Comparison of ENCODE assay signal across 8 cellular contexts in the genomic region with DNA sequence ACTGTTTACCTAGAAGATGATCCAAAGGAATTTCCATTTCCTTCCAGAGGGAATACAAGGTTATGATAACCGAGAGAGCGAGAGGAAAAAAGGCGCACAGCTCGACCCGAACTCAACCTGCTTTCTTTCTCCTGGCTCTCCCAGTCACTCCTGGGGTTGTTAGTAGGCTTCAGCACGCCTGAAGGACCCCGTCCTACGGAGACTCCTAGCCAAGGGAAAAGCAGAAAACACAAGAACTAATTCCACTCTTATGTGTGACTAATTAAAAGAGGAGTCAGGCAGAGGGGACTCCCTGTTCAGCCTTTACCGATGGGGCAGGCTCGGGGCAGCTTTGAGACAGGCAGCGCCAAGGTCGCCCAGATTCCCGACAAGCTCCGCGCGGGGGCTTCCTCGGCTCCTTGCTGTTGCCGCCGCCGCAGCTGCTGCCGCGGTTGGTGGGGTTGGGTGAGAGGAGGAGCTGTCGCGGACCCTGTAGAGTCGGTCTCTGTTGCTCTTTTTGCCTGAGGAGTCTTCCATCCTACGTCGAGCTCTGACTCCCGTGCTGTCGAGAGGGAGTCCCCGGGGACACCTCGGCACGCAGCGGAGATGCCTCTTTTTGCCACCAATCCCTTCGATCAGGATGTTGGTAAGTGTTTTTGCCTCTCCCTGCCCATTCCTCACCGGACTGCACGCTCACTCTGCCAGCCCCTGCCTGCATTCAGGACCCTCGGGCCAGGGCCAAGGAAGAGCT. TPM values are rescaled to one million over a fixed set of nuclear protein-coding genes. Genes with fewer than 3 reads are reported as not detected.
DNase-seq lines count a peak whose midpoint lies in the region; ATAC-seq, FAIRE-seq and TF ChIP-seq lines count a peak whose summit lies in the region.

A gene (plus strand): TSS at position 397 of the 730 bp plus-strand sequence. CDS start 189 bp downstream, at position 586.

- peaks cover 4% of the 10 kb centered on the region; the same call in 1 of the 2 replicates for H3K36me3 ChIP-seq in WERI-Rb-1
- H3K36me3 ChIP-seq in breast epithelium = no peaks in the 10 kb centered on the region
- H3K36me3 ChIP-seq in iPS-20b (ENCODE audit: insufficient read depth, low read depth, low read length) = peaks cover 4% of the 10 kb centered on the region; the same call in 1 of the 2 replicates
- peaks cover 0 to 4% of the 10 kb centered on the region in 2 donors for H3K36me3 ChIP-seq in small intestine (ENCODE audit: control insufficient read depth in 2 of 2, insufficient read depth in 2 of 2, low read length in 2 of 2)

- H3K4me3 ChIP-seq in WERI-Rb-1 (ENCODE audit: low read depth, low read length) (peak within 1 kb of the TSS; percentile 99), breast epithelium (peak within 1 kb of the TSS; percentile 72 to 82 (median 73)), iPS-20b (ENCODE audit: low read length) (peak within 1 kb of the TSS; percentile 81), small intestine (ENCODE audit: low read depth in 1 of 2, low read length in 2 of 2) (peak within 1 kb of the TSS; percentile 59 to 97)

- H3K9ac ChIP-seq in iPS-20b (ENCODE audit: low read depth, low read length) = peak within 1 kb of the TSS; percentile 94

- no peak for TF ChIP-seq POLR2A in breast epithelium (IDR thresholded peaks at IDR 0.05)

- H3K9me3 ChIP-seq in WERI-Rb-1 (ENCODE audit: severe bottlenecking) (no peaks in the 10 kb centered on the region), breast epithelium (no peaks in the 10 kb centered on the region), iPS-20b (ENCODE audit: insufficient read depth, low read depth, low read length) (no peaks in the 10 kb centered on the region), small intestine (ENCODE audit: control insufficient read depth, low read depth) (no peaks in the 10 kb centered on the region)

- intact Hi-C loops in breast epithelium (cut with DNase I; ENCODE audit: low total_unique reads) = loop anchor here (5.0 kb wide), 1 partner anchor 642 kb away; no protein-coding TSS in a partner anchor

- no peaks in the 10 kb centered on the region for H3K27me3 ChIP-seq in WERI-Rb-1 (ENCODE audit: insufficient read depth, low read depth, severe bottlenecking)
- no peaks in the 10 kb centered on the region for H3K27me3 ChIP-seq in breast epithelium
- H3K27me3 ChIP-seq in iPS-20b (ENCODE audit: insufficient read depth, low read length) = no peaks in the 10 kb centered on the region
- no peaks in the 10 kb centered on the region for H3K27me3 ChIP-seq in small intestine (ENCODE audit: control insufficient read depth in 2 of 2, insufficient read depth in 2 of 2, low read length in 2 of 2)

- TF ChIP-seq CTCF in WERI-Rb-1 (IDR thresholded peaks at IDR 0.05; ENCODE audit: low read depth, low read length) = no peak
- TF ChIP-seq CTCF in breast epithelium (IDR thresholded peaks at IDR 0.05) = no peak

- 0% methylated on average over 32 to 37 of the region's 37 CpGs for WGBS in small intestine, 3 donors

- DNase-seq in AG08395 (ENCODE audit: low spot score) = peak; percentile 90
- peak; percentile 93 for DNase-seq in NCI-H2227 (lab: John Stamatoyannopoulos, UW; ENCODE audit: unreplicated experiment)
- DNase-seq in WERI-Rb-1 = peak; percentile 84
- peak; percentile 81 for DNase-seq in breast epithelium (ENCODE audit: low spot score in 2 of 2)
- peak; percentile 85 for DNase-seq in small intestine

- peaks cover 0 to 12% of the 10 kb centered on the region in 2 donors for H3K4me1 ChIP-seq in breast epithelium
- no peaks in the 10 kb centered on the region for H3K4me1 ChIP-seq in iPS-20b (ENCODE audit: insufficient read depth, low read length)
- H3K4me1 ChIP-seq in small intestine (ENCODE audit: control insufficient read depth in 2 of 2, insufficient read depth in 1 of 2, low read depth in 1 of 2, low read length in 1 of 2) = peaks cover 5% of the 10 kb centered on the region in 2 donors

- ATAC-seq in GM18909 (IDR thresholded peaks at IDR 0.05; ENCODE audit: poor library complexity, unreplicated experiment) (peak; percentile 88), HG03159 (IDR thresholded peaks at IDR 0.05; ENCODE audit: unreplicated experiment) (peak; percentile 83)

- peak within 1 kb of the TSS; percentile 99 for H3K27ac ChIP-seq in WERI-Rb-1
- peak within 1 kb of the TSS; percentile 98 for H3K27ac ChIP-seq in breast epithelium
- H3K27ac ChIP-seq in iPS-20b (ENCODE audit: low read length) = peak within 1 kb of the TSS; percentile 96
- peak within 1 kb of the TSS; percentile 97 to 100 for H3K27ac ChIP-seq in small intestine (ENCODE audit: low read depth in 1 of 2, low read length in 1 of 2)

- no peak for FAIRE-seq in small intestine (lab: Jason Lieb, UNC)

RNA-seq across cellular contexts. Expression of the gene that starts here (rescaled TPM):
- 10 to 100 TPM; 19.0 to 25.2 (median 22.7) TPM for total RNA-seq in breast epithelium
- polyA plus RNA-seq in small intestine = 10 to 100 TPM in 2 of 3 donors, 1 to 10 TPM in 1; 8.4 to 11.4 (median 10.3) TPM

Comparison
In these comparisons a context has a peak if more than half of its experiments do, and no peak if none do; other contexts are left out.
1. Peak in every context shown above with its lines: DNase-seq, ATAC-seq, H3K4me3 ChIP-seq and H3K27ac ChIP-seq.